Comparison of ENCODE assay signal across 1 cellular context in genomic region chr2:96808176-96808837, GRCh38.
TF ChIP-seq lines count a peak whose summit lies in the region.

No MANE protein-coding gene starts in this region.

TF ChIP-seq in K562, 482 proteins besides CTCF, POLR2A, EP300 and RAD21:
- no peak for TF ChIP-seq CBX1 (IDR thresholded peaks at IDR 0.05; ENCODE audit: low read depth)
- TF ChIP-seq CEBPG (CRISPR knock-in tag; IDR thresholded peaks at IDR 0.05) = no peak
- TF ChIP-seq CEBPG (tag; conservative IDR thresholded peaks at IDR 0.05 in 1 of 2, IDR thresholded peaks at IDR 0.05 in 1 of 2) = peak in 1 of 2 experiments; percentile 71; a peak in 3 of 4 replicates
- TF ChIP-seq ZNF696 (CRISPR knock-in tag; conservative IDR thresholded peaks at IDR 0.05) = no peak
- TF ChIP-seq CEBPB (tag; IDR thresholded peaks at IDR 0.05) = peak; percentile 70
- TF ChIP-seq TFE3 (CRISPR knock-in tag; IDR thresholded peaks at IDR 0.05) = no peak
- TF ChIP-seq, protein P1, sequence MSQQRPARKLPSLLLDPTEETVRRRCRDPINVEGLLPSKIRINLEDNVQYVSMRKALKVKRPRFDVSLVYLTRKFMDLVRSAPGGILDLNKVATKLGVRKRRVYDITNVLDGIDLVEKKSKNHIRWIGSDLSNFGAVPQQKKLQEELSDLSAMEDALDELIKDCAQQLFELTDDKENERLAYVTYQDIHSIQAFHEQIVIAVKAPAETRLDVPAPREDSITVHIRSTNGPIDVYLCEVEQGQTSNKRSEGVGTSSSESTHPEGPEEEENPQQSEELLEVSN (IDR thresholded peaks at IDR 0.05; ENCODE audit: borderline replicate concordance in 1 of 2, extremely low read depth in 1 of 2, insufficient read depth in 1 of 2, insufficient read length in 1 of 2, low read depth in 1 of 2, low read length in 1 of 2, poor library complexity in 1 of 2, severe bottlenecking in 1 of 2) = no peak
- no peak for TF ChIP-seq NCOA6 (IDR thresholded peaks at IDR 0.05)
- TF ChIP-seq IRF9 (tag; IDR thresholded peaks at IDR 0.05) = 0 out of 2 replicates have a peak, but pooled peaks have one; percentile 41
TF ChIP-seq in K562: peak in this region for 3.
